ENCODE assay signal across 22 cellular contexts in the genomic region with DNA sequence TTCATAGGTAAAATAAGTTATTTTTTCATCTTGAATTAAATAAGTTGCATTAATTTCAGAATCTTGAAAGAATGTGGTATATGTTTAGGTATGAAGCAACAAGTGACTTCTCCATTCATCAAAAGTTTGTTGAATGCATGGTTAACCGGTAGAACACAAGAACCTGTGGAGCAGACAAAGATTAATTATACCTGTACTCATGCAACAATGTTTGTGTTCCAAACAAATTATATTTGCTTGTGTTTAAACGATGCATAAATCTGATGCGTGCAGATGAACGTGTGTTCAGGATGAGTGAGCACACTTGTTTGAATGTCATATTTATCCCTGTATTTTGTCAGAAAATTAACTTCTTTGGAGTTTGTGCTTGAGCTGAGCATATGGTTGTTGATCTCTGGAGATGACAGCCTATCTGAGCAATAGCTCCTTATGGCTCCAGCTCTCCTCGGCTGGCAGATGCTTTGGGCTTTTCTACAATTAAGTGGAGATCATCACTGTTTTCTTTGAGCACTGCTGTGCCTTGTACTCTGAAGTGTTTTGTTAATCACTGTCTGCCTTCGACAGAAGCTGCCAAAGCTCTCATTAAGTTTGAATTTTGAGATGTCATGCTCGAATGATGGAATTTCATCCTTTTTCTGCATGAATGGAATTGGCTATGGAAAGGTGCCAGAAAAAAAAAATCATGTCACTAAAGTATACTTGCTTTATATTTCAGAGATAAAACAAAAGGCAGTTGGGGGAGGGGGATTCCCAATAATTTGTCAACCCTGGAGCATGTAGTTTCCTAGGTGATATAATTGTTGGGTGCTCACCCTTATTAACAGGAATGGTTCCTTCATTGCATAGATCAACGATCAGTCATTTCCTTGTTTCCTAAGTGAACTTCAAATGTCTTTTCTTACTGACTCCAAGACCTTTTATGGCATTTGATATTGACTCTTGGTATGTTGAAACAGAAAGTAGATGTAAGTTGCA.
DNase-seq lines count a peak whose midpoint lies in the region; ATAC-seq and TF ChIP-seq lines count a peak whose summit lies in the region.
"Had no signal": no experiment of that assay in that cellular context is flagged by ENCODE, and none has a peak within 500 bp of the region (broad histone marks: within the 10 kb centered on the region; RNA-seq: fewer than 3 reads in every experiment).

No MANE protein-coding gene starts in this region.

- H3K27me3 ChIP-seq in spleen (replicated peaks in 1 of 7), result no peaks in the 10 kb centered on the region
- H3K27me3 ChIP-seq: hepatocyte, transverse colon had no signal

- peak; percentile 48 for ATAC-seq in left colon
- ATAC-seq: activated CD8-positive, alpha-beta T cell treated with anti-CD3 and anti-CD28 coated beads for 36 hours; activated naive CD8-positive, alpha-beta T cell treated with anti-CD3 and anti-CD28 coated beads, Interleukin-2, amount 50 U/mL, for 24 hours; activated T-helper 17 cell treated with anti-CD3 and anti-CD28 coated beads, Interleukin-2, amount 50 U/mL, for 72 hours; stimulated activated memory B cell treated with anti-CD40 and anti-IgM and Interleukin-4, amounts not matched to agents 10 μg/mL and 1 μg/mL and 100 μg/mL, for 72 hours; T-cell had no signal

- no peaks in the 10 kb centered on the region for H3K4me1 ChIP-seq in spleen
- H3K4me1 ChIP-seq: BE2C, parathyroid adenoma, transverse colon had no signal

- intact Hi-C loops in left colon (cut with DNase I, micrococcal nuclease) (no loop called here), spleen (cut with DNase I; ENCODE audit: low total_unique reads) (no loop called here)

- TF ChIP-seq POLR2A in spleen (IDR thresholded peaks at IDR 0.05), result no peak

- H3K27ac ChIP-seq in spleen, result no peak overlapping the region
- H3K27ac ChIP-seq: hepatocyte, parathyroid adenoma, RWPE1, skin epidermis, transverse colon had no signal

- peaks cover 0 to 7% (median 0%) of the 10 kb centered on the region in 8 donors for H3K9me3 ChIP-seq in spleen
- H3K9me3 ChIP-seq: BE2C, transverse colon had no signal

- peak; percentile 60 for DNase-seq in DMS53 (lab: John Stamatoyannopoulos, UW)
- peak; percentile 22 for DNase-seq in NCI-H1105 (lab: John Stamatoyannopoulos, UW)
- peak; percentile 84 for DNase-seq in NCI-H748 (lab: John Stamatoyannopoulos, UW; ENCODE audit: unreplicated experiment)
- DNase-seq in left colon, result no peak
- no peak for DNase-seq in spleen
- no peak for DNase-seq in activated CD4-positive, alpha-beta T cell treated with anti-CD3 and anti-CD28 coated beads for 1 hour
- no peak for DNase-seq in nucleus accumbens (lab: John Stamatoyannopoulos, UW)
- DNase-seq in HK-2 (ENCODE audit: unreplicated experiment), result no peak
- DNase-seq: activated CD8-positive, alpha-beta T cell treated with anti-CD3 and anti-CD28 coated beads for 36 hours; activated naive CD8-positive, alpha-beta T cell treated with anti-CD3 and anti-CD28 coated beads, Interleukin-2, amount 50 U/mL, for 24 hours; BE2C; IMR-90; kidney; NK-92 treated with Interleukin-12 subunit alpha and Interleukin-12 subunit beta, amount 100 ng/mL, for 24 hours; T-cell; transverse colon had no signal

- no peak overlapping the region for H3K4me3 ChIP-seq in spleen
- H3K4me3 ChIP-seq: hepatocyte, skin epidermis, transverse colon had no signal

- no peaks in the 10 kb centered on the region for H3K36me3 ChIP-seq in spleen
- H3K36me3 ChIP-seq: BE2C, transverse colon had no signal

- TF ChIP-seq CTCF in spleen (IDR thresholded peaks at IDR 0.05 in 8 of 11, conservative IDR thresholded peaks at IDR 0.05 in 3 of 11), result no peak

- WGBS in spleen, 5 donors, result 58 to 75% (median 60%) methylated on average over 8 of the region's 8 CpGs

Comparison
In these comparisons a context has a peak if more than half of its experiments do, and no peak if none do; other contexts are left out.
1. DNase-seq: peak in DMS53 (single experiment), NCI-H1105 (single experiment) and NCI-H748 (single experiment); none in left colon (0 of 2), spleen (single experiment), activated CD4-positive, alpha-beta T cell treated with anti-CD3 and anti-CD28 coated beads for 1 hour (single experiment), nucleus accumbens (0 of 56) and HK-2 (single experiment).